Comparison of ENCODE assay signal across 8 cellular contexts in the genomic region with DNA sequence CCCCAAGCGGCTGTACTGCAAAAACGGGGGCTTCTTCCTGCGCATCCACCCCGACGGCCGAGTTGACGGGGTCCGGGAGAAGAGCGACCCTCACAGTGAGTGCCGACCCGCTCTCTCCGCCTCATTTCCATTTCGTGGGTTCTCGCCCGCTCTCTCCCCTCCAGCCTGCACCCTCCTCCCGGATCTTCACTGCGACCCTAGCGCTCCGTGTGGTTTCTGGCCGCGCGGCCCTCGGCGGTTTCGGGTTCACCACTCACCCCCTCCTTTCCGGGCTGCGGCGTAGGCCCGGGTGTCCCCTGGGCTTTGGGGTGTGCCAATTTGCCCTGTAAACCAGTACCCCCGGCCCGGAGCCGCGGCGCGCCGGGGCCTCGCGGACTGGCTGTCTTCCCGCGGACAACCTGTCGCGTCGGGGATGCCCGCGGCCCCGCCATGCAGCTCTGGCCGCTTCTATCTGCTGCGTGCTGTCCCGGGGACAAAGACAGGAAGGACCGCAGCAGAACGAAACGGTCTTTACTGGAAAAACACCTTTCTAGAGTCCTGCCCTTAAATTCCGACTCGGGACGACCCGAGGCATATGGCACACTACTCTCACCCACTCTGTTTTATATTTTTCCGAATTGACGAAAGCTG. TPM values are rescaled to one million over a fixed set of nuclear protein-coding genes. Genes with fewer than 3 reads are reported as not detected.
A peak's percentile ranks its signal among the peaks of the same experiment; 100 is the strongest.
DNase-seq lines count a peak whose midpoint lies in the region; ATAC-seq, FAIRE-seq and TF ChIP-seq lines count a peak whose summit lies in the region.

No MANE protein-coding gene starts in this region.

- in situ Hi-C loops in brain microvascular endothelial cell (cut with HindIII; ENCODE audit: low pct_ligation_motif_present, low sequenced_read_pairs), result no loop called here

- H3K9me3 Mint-ChIP-seq in CD4-positive, alpha-beta memory T cell, result peaks cover 0 to 5% (median 0%) of the 10 kb centered on the region in 8 donors

- H3K9me3 ChIP-seq in CD4-positive, alpha-beta memory T cell (ENCODE audit: control insufficient read depth in 1 of 2, low read length in 2 of 2), result no peaks in the 10 kb centered on the region
- no peaks in the 10 kb centered on the region for H3K9me3 ChIP-seq in iPS-20b (ENCODE audit: insufficient read depth, low read depth, low read length)

- intact Hi-C loops in CD4-positive, alpha-beta memory T cell (cut with micrococcal nuclease), result no loop called here

- no peak overlapping the region for H3K27ac ChIP-seq in CD4-positive, alpha-beta memory T cell (ENCODE audit: low read depth, low read length)
- H3K27ac ChIP-seq in brain microvascular endothelial cell (peak overlapping the region; percentile 68), iPS-20b (ENCODE audit: low read length) (peak overlapping the region; percentile 90), skin epidermis (peak overlapping the region in 18 of 21 experiments; percentile 2 to 85 (median 64))

- peak overlapping the region; percentile 99 for H3K9ac ChIP-seq in iPS-20b (ENCODE audit: low read depth, low read length)

- peak; percentile 38 for ATAC-seq in GM18873 (IDR thresholded peaks at IDR 0.05; ENCODE audit: low FRiP score, unreplicated experiment)
- ATAC-seq in HG03064 (IDR thresholded peaks at IDR 0.05; ENCODE audit: low read depth, unreplicated experiment), result peak; percentile 56

- H3K4me1 ChIP-seq in CD4-positive, alpha-beta memory T cell (ENCODE audit: insufficient read depth, low read length), result peaks cover 15% of the 10 kb centered on the region
- peaks cover 36% of the 10 kb centered on the region for H3K4me1 ChIP-seq in iPS-20b (ENCODE audit: insufficient read depth, low read length)

- POLR2A ChIA-PET in CD4-positive, alpha-beta memory T cell (lab: Charles Lee; ENCODE audit: partially characterized antibody), result no interaction called here

- H3K27me3 Mint-ChIP-seq in CD4-positive, alpha-beta memory T cell, result peaks cover 41 to 60% of the 10 kb centered on the region in 2 donors

- peak overlapping the region in 1 of 7 donors; percentile 47 for H3K27ac Mint-ChIP-seq in CD4-positive, alpha-beta memory T cell

- H3K36me3 ChIP-seq in CD4-positive, alpha-beta memory T cell (ENCODE audit: insufficient read depth, low read length), result no peaks in the 10 kb centered on the region
- H3K36me3 ChIP-seq in brain microvascular endothelial cell (replicated peaks) (no peaks in the 10 kb centered on the region), iPS-20b (ENCODE audit: insufficient read depth, low read depth, low read length) (peaks cover 35% of the 10 kb centered on the region)

- peak overlapping the region; percentile 23 to 66 for H3K4me3 ChIP-seq in CD4-positive, alpha-beta memory T cell (ENCODE audit: low read length in 2 of 2)
- H3K4me3 ChIP-seq in brain microvascular endothelial cell (ENCODE audit: low read depth, low read length) (peak overlapping the region; percentile 84), iPS-20b (ENCODE audit: low read length) (peak overlapping the region; percentile 90), skin epidermis (peak overlapping the region; percentile 38 to 65 (median 58))

- H3K27me3 ChIP-seq in CD4-positive, alpha-beta memory T cell (ENCODE audit: insufficient read depth, low read length), result peaks cover 26% of the 10 kb centered on the region
- H3K27me3 ChIP-seq in brain microvascular endothelial cell (replicated peaks) (no peaks in the 10 kb centered on the region), iPS-20b (ENCODE audit: insufficient read depth, low read length) (peaks cover 5% of the 10 kb centered on the region; the same call in 1 of the 2 replicates)

- peaks cover 0 to 6% of the 10 kb centered on the region in 2 donors for H3K36me3 Mint-ChIP-seq in CD4-positive, alpha-beta memory T cell

- peak in 4 of 5 donors; percentile 13 to 44 (median 24) for DNase-seq in CD4-positive, alpha-beta memory T cell
- DNase-seq in RCC 7860 (ENCODE audit: low spot score) (peak; percentile 16), brain microvascular endothelial cell (peak; percentile 20), superior temporal gyrus (ENCODE audit: extremely low spot score) (no peak)

- peak overlapping the region; percentile 75 to 89 (median 82) for H3K4me3 Mint-ChIP-seq in CD4-positive, alpha-beta memory T cell

- peaks cover 10 to 21% (median 15%) of the 10 kb centered on the region in 4 donors for H3K4me1 Mint-ChIP-seq in CD4-positive, alpha-beta memory T cell

- peak; percentile 17 for TF ChIP-seq CTCF in brain microvascular endothelial cell (IDR thresholded peaks at IDR 0.05; ENCODE audit: low read depth, low read length, missing control alignments)

- CTCF ChIA-PET in CD4-positive, alpha-beta memory T cell (lab: Charles Lee; ENCODE audit: partially characterized antibody), result interaction anchor here (1.5 kb wide), 1 partner anchor 70 kb away, joined by 5 read pairs; no protein-coding TSS in a partner anchor

- no peak for FAIRE-seq in RCC 7860 (lab: Jason Lieb, UNC)

RNA-seq across cellular contexts. Expression of a gene that starts 0.7 kb away (rescaled TPM):
- not detected for total RNA-seq in CD4-positive, alpha-beta memory T cell
- not detected for polyA plus RNA-seq in CD4-positive, alpha-beta memory T cell
